1 cellular context compared by ENCODE assay signal in genomic region chr13:42466123-42466522, GRCh38.
TF ChIP-seq lines count a peak whose summit lies in the region.

No MANE protein-coding gene starts in this region.

TF ChIP-seq in GM12878, 131 proteins besides CTCF, POLR2A, EP300 and RAD21:
- TF ChIP-seq WRNIP1 (IDR thresholded peaks at IDR 0.05; ENCODE audit: borderline replicate concordance, low read depth, low read length) (no peak), RFX5 (IDR thresholded peaks at IDR 0.05; ENCODE audit: low read depth, low read length) (no peak), CUX1 (IDR thresholded peaks at IDR 0.05; ENCODE audit: insufficient replicate concordance, low read depth, low read length) (no peak), HCFC1 (IDR thresholded peaks at IDR 0.05; ENCODE audit: low read length) (no peak), RBBP5 (conservative IDR thresholded peaks at IDR 0.05) (no peak), GATAD2B (conservative IDR thresholded peaks at IDR 0.05; ENCODE audit: low read depth) (no peak), ZNF274 (IDR thresholded peaks at IDR 0.05; ENCODE audit: insufficient read depth, insufficient read length) (no peak), RUNX3 (IDR thresholded peaks at IDR 0.05; ENCODE audit: low read length) (peak; percentile 42; the same call in 1 of the 2 replicates), NFIC (IDR thresholded peaks at IDR 0.05; ENCODE audit: low read depth, low read length) (peak; percentile 41; the same call in 1 of the 2 replicates), FOXM1 (IDR thresholded peaks at IDR 0.05; ENCODE audit: low read depth, low read length) (no peak), CHD1 (IDR thresholded peaks at IDR 0.05; ENCODE audit: low read depth, low read length) (no peak)
- TF ChIP-seq, protein P1, sequence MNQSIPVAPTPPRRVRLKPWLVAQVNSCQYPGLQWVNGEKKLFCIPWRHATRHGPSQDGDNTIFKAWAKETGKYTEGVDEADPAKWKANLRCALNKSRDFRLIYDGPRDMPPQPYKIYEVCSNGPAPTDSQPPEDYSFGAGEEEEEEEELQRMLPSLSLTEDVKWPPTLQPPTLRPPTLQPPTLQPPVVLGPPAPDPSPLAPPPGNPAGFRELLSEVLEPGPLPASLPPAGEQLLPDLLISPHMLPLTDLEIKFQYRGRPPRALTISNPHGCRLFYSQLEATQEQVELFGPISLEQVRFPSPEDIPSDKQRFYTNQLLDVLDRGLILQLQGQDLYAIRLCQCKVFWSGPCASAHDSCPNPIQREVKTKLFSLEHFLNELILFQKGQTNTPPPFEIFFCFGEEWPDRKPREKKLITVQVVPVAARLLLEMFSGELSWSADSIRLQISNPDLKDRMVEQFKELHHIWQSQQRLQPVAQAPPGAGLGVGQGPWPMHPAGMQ (IDR thresholded peaks at IDR 0.05; ENCODE audit: borderline replicate concordance): no peak
TF ChIP-seq in GM12878: peak in this region for 2.
